Comparison of ENCODE assay signal across 12 cellular contexts in the genomic region with DNA sequence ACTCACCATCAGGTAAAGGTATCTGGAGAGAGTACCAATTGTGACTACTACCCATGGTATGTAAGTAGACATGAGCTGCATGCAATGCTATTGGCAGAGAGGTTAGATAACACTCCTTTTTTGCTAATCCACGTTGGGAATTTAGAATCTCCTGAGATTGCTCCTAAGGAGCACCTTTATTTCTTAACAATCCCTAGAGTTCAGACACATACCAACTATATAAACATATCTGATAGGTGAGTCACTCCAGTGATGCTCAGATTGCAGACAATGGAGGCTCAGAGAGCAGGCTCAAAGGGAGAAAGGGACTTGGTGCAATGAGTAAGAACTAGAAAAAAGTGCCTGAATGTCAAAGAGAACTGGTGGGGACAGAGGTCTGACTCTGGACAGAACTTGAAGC. TPM values are rescaled to one million over a fixed set of nuclear protein-coding genes. Genes with fewer than 3 reads are reported as not detected.
A peak's percentile ranks its signal among the peaks of the same experiment; 100 is the strongest.
DNase-seq lines count a peak whose midpoint lies in the region; ATAC-seq and TF ChIP-seq lines count a peak whose summit lies in the region.
"Had no signal": no experiment of that assay in that cellular context is flagged by ENCODE, and none has a peak within 500 bp of the region (broad histone marks: within the 10 kb centered on the region; RNA-seq: fewer than 3 reads in every experiment).

No MANE protein-coding gene starts in this region.

- H3K4me1 Mint-ChIP-seq in activated T-cell treated with anti-CD3 and anti-CD28 coated beads, Interleukin-2, amount 50 U/mL, for 4 hours (ENCODE audit: low read depth) = peaks cover 41% of the 10 kb centered on the region
- H3K4me1 Mint-ChIP-seq: WTC11 had no signal

- no peak overlapping the region for H3K4me3 Mint-ChIP-seq in activated T-cell treated with anti-CD3 and anti-CD28 coated beads, Interleukin-2, amount 50 U/mL, for 4 hours
- H3K4me3 Mint-ChIP-seq: activated naive CD8-positive, alpha-beta T cell treated with anti-CD3 and anti-CD28 coated beads, Interleukin-2, amount 10 ng/mL, durations not matched to agents 7 days and 5 days; WTC11 had no signal

- no peak overlapping the region for H3K4me3 ChIP-seq in fibroblast of mammary gland (ENCODE audit: control insufficient read depth, low read depth, low read length)
- H3K4me3 ChIP-seq: smooth muscle cell had no signal

- no peak for DNase-seq in activated T-cell treated with anti-CD3 and anti-CD28 coated beads, Interleukin-2, amount 50 U/mL, for 4 hours
- no peak for DNase-seq in activated T-cell treated with anti-CD3 and anti-CD28 coated beads, Interleukin-2, amount 50 U/mL, for 1 hour
- peak; percentile 89 for DNase-seq in RWPE1 (ENCODE audit: low spot score)
- peak; percentile 78 for DNase-seq in fibroblast of mammary gland (ENCODE audit: low read depth)
- no peak for DNase-seq in stimulated activated naive CD8-positive, alpha-beta T cell treated with anti-CD3 and anti-CD28 coated beads, Interleukin-15, Interleukin-2, amounts not matched to agents 100 U/mL and 50 U/mL, for 24 hours
- DNase-seq in Ammon's horn (ENCODE audit: low spot score) = no peak
- DNase-seq in Right ventricle myocardium superior = no peak
- no peak for DNase-seq in activated CD4-positive, alpha-beta T cell treated with anti-CD3 and anti-CD28 coated beads, Interleukin-2, amount 50 U/mL, for 48 hours
- DNase-seq: activated naive CD8-positive, alpha-beta T cell treated with anti-CD3 and anti-CD28 coated beads, Interleukin-2, amount 10 ng/mL, durations not matched to agents 7 days and 5 days; AML-193 had no signal

- TF ChIP-seq CTCF in RWPE1 (conservative IDR thresholded peaks at IDR 0.05; ENCODE audit: low read depth) = no peak
- TF ChIP-seq CTCF in fibroblast of mammary gland (conservative IDR thresholded peaks at IDR 0.05; ENCODE audit: control insufficient read depth, insufficient read depth, low read depth, low read length) = no peak

- H3K27me3 Mint-ChIP-seq in activated T-cell treated with anti-CD3 and anti-CD28 coated beads, Interleukin-2, amount 50 U/mL, for 4 hours (ENCODE audit: low read depth) = no peaks in the 10 kb centered on the region

- no peaks in the 10 kb centered on the region for H3K9me3 Mint-ChIP-seq in activated T-cell treated with anti-CD3 and anti-CD28 coated beads, Interleukin-2, amount 50 U/mL, for 4 hours
- H3K9me3 Mint-ChIP-seq: activated naive CD8-positive, alpha-beta T cell treated with anti-CD3 and anti-CD28 coated beads, Interleukin-2, amount 10 ng/mL, durations not matched to agents 7 days and 5 days; WTC11 had no signal

- peak; percentile 8 to 26 for ATAC-seq in activated T-cell treated with anti-CD3 and anti-CD28 coated beads, Interleukin-2, amount 50 U/mL, for 4 hours
- ATAC-seq in stimulated activated naive CD8-positive, alpha-beta T cell treated with anti-CD3 and anti-CD28 coated beads, Interleukin-15, Interleukin-2, amounts not matched to agents 100 U/mL and 50 U/mL, for 24 hours = peak; percentile 40
- no peak for ATAC-seq in Right ventricle myocardium superior (ENCODE audit: poor library complexity)
- ATAC-seq: WTC11 had no signal

- peak overlapping the region; percentile 69 for H3K27ac ChIP-seq in RWPE1

- intact Hi-C loops in Right ventricle myocardium superior (cut with DNase I) = no loop called here

- POLR2A ChIA-PET in RWPE1 (lab: Yijun Ruan, JAX; ENCODE audit: low non-redundant PET) = no interaction called here

- CTCF ChIA-PET in RWPE1 (lab: Yijun Ruan, JAX) = no interaction called here

- H3K36me3 Mint-ChIP-seq in activated T-cell treated with anti-CD3 and anti-CD28 coated beads, Interleukin-2, amount 50 U/mL, for 4 hours (ENCODE audit: insufficient read depth) = no peaks in the 10 kb centered on the region
- H3K36me3 Mint-ChIP-seq: activated naive CD8-positive, alpha-beta T cell treated with anti-CD3 and anti-CD28 coated beads, Interleukin-2, amount 10 ng/mL, durations not matched to agents 7 days and 5 days; WTC11 had no signal

RNA-seq across cellular contexts. Expression of gene GOLGA4, which starts 21.7 kb away (rescaled TPM):
- total RNA-seq in activated T-cell treated with anti-CD3 and anti-CD28 coated beads, Interleukin-2, amount 50 U/mL, for 4 hours = 10 to 100 TPM; 31.5 to 37.0 (median 32.1) TPM
- total RNA-seq in Right ventricle myocardium superior = 170 TPM

RNA-seq across cellular contexts. Expression of gene LRRFIP2, which starts 47.0 kb away (rescaled TPM):
- 10 to 100 TPM; 24.8 to 40.8 (median 26.6) TPM for total RNA-seq in activated T-cell treated with anti-CD3 and anti-CD28 coated beads, Interleukin-2, amount 50 U/mL, for 4 hours
- 150 TPM for total RNA-seq in Right ventricle myocardium superior

Comparison
In these comparisons a context has a peak if more than half of its experiments do, and no peak if none do; other contexts are left out.
1. DNase-seq: peak in RWPE1 (single experiment) and fibroblast of mammary gland (single experiment); none in activated T-cell treated with anti-CD3 and anti-CD28 coated beads, Interleukin-2, amount 50 U/mL, for 4 hours (single experiment), activated T-cell treated with anti-CD3 and anti-CD28 coated beads, Interleukin-2, amount 50 U/mL, for 1 hour (single experiment), stimulated activated naive CD8-positive, alpha-beta T cell treated with anti-CD3 and anti-CD28 coated beads, Interleukin-15, Interleukin-2, amounts not matched to agents 100 U/mL and 50 U/mL, for 24 hours (single experiment), Ammon's horn (single experiment), Right ventricle myocardium superior (single experiment) and activated CD4-positive, alpha-beta T cell treated with anti-CD3 and anti-CD28 coated beads, Interleukin-2, amount 50 U/mL, for 48 hours (0 of 2).